1 cellular context compared by ENCODE assay signal in the genomic region with DNA sequence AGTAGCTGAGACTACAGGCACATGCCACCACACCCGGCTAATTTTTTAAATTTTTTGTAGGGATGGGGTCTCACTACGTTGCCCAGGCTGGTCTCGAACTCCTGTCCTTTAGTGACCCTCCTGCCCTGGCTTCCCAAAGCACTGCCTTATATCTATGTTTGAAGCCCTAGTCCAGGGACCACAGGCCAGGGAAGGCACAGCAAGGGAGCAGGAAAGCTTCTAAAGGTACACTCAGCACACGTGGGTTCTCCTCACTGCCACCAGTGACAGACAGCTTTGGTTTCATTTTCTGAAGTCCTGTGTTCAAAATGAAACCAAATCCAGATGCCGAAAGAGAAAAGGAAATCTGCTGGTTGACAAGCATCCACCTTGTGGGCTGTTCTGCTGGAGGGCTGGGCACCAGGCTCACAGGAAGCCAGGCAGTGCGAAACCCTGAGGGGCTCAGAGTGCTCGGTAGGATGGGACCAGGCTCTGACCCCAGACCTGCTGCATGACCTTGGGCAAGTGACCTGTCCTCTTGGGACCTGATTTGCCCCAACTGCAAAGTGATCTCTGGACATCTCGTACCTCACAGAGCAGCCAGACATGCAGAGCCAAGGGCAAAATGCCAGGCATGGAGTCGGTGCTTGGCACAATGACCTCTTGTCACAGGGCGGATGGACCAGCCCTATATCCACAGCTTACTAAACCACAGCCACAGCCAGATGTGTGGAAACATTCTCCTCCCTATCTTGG.
A peak's percentile ranks its signal among the peaks of the same experiment; 100 is the strongest.
TF ChIP-seq lines count a peak whose summit lies in the region.

No MANE protein-coding gene starts in this region.

TF ChIP-seq in GM12878, 131 proteins besides CTCF, POLR2A, EP300 and RAD21 (continued from another document and continues in another):
- TF ChIP-seq, protein P1, sequence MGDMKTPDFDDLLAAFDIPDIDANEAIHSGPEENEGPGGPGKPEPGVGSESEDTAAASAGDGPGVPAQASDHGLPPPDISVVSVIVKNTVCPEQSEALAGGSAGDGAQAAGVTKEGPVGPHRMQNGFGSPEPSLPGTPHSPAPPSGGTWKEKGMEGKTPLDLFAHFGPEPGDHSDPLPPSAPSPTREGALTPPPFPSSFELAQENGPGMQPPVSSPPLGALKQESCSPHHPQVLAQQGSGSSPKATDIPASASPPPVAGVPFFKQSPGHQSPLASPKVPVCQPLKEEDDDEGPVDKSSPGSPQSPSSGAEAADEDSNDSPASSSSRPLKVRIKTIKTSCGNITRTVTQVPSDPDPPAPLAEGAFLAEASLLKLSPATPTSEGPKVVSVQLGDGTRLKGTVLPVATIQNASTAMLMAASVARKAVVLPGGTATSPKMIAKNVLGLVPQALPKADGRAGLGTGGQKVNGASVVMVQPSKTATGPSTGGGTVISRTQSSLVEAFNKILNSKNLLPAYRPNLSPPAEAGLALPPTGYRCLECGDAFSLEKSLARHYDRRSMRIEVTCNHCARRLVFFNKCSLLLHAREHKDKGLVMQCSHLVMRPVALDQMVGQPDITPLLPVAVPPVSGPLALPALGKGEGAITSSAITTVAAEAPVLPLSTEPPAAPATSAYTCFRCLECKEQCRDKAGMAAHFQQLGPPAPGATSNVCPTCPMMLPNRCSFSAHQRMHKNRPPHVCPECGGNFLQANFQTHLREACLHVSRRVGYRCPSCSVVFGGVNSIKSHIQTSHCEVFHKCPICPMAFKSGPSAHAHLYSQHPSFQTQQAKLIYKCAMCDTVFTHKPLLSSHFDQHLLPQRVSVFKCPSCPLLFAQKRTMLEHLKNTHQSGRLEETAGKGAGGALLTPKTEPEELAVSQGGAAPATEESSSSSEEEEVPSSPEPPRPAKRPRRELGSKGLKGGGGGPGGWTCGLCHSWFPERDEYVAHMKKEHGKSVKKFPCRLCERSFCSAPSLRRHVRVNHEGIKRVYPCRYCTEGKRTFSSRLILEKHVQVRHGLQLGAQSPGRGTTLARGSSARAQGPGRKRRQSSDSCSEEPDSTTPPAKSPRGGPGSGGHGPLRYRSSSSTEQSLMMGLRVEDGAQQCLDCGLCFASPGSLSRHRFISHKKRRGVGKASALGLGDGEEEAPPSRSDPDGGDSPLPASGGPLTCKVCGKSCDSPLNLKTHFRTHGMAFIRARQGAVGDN (IDR thresholded peaks at IDR 0.05) = 0 out of 2 replicates have a peak, but pooled peaks have one; percentile 52
- TF ChIP-seq PAX5 (IDR thresholded peaks at IDR 0.05; ENCODE audit: borderline replicate concordance, low read depth, low read length) (no peak), ZNF207 (IDR thresholded peaks at IDR 0.05; ENCODE audit: borderline replicate concordance) (no peak), RB1 (IDR thresholded peaks at IDR 0.05; ENCODE audit: borderline replicate concordance) (no peak), FOXK2 (IDR thresholded peaks at IDR 0.05) (no peak), HDAC6 (IDR thresholded peaks at IDR 0.05; ENCODE audit: unreplicated experiment) (no peak), PAX8 (IDR thresholded peaks at IDR 0.05) (no peak), TCF12 (IDR thresholded peaks at IDR 0.05; ENCODE audit: low read depth, low read length) (0 out of 2 replicates have a peak, but pooled peaks have one; percentile 10), MTA3 (IDR thresholded peaks at IDR 0.05; ENCODE audit: borderline replicate concordance, low read length) (no peak), EGR1 (IDR thresholded peaks at IDR 0.05; ENCODE audit: borderline replicate concordance in 1 of 2, low read depth in 2 of 2, low read length in 2 of 2) (no peak), LARP7 (IDR thresholded peaks at IDR 0.05) (0 out of 2 replicates have a peak, but pooled peaks have one; percentile 31), EED (IDR thresholded peaks at IDR 0.05; ENCODE audit: low read depth) (peak; percentile 86; the same call in 1 of the 2 replicates), WRNIP1 (IDR thresholded peaks at IDR 0.05; ENCODE audit: borderline replicate concordance, low read depth, low read length) (no peak), GABPA (IDR thresholded peaks at IDR 0.05; ENCODE audit: low read depth) (no peak), SPI1 (IDR thresholded peaks at IDR 0.05; ENCODE audit: borderline replicate concordance, insufficient read depth, low read depth, low read length) (no peak), EZH2 (IDR thresholded peaks at IDR 0.05; ENCODE audit: borderline replicate concordance, control insufficient read depth, low read depth, low read length) (no peak), CREM (IDR thresholded peaks at IDR 0.05; ENCODE audit: low read depth) (0 out of 2 replicates have a peak, but pooled peaks have one; percentile 8), ZNF24 (IDR thresholded peaks at IDR 0.05) (no peak), MTA2 (IDR thresholded peaks at IDR 0.05; ENCODE audit: low read depth) (0 out of 2 replicates have a peak, but pooled peaks have one; percentile 22), TAF1 (IDR thresholded peaks at IDR 0.05; ENCODE audit: borderline replicate concordance, low read depth, low read length) (no peak), SUPT20H (IDR thresholded peaks at IDR 0.05; ENCODE audit: borderline replicate concordance, control insufficient read depth, low read depth, low read length) (no peak), ZZZ3 (IDR thresholded peaks at IDR 0.05; ENCODE audit: control insufficient read depth, insufficient read length, low read depth) (no peak), ATF7 (IDR thresholded peaks at IDR 0.05; ENCODE audit: low read depth) (0 out of 2 replicates have a peak, but pooled peaks have one; percentile 31), NR2C2 (IDR thresholded peaks at IDR 0.05; ENCODE audit: borderline replicate concordance, control insufficient read depth, insufficient read length, low read depth) (no peak), SIX5 (IDR thresholded peaks at IDR 0.05; ENCODE audit: low read depth, low read length, severe bottlenecking) (no peak), HDGF (IDR thresholded peaks at IDR 0.05) (0 out of 2 replicates have a peak, but pooled peaks have one; percentile 19), ETV6 (conservative IDR thresholded peaks at IDR 0.05 in 1 of 2, IDR thresholded peaks at IDR 0.05 in 1 of 2; ENCODE audit: borderline replicate concordance in 1 of 2, low read depth in 1 of 2) (peak in 1 of 2 experiments; percentile 32; a peak in 1 of 4 replicates), KDM1A (IDR thresholded peaks at IDR 0.05; ENCODE audit: borderline replicate concordance) (no peak), SRF (IDR thresholded peaks at IDR 0.05; ENCODE audit: low read depth in 2 of 2, low read length in 2 of 2) (no peak)
- TF ChIP-seq, protein P2, sequence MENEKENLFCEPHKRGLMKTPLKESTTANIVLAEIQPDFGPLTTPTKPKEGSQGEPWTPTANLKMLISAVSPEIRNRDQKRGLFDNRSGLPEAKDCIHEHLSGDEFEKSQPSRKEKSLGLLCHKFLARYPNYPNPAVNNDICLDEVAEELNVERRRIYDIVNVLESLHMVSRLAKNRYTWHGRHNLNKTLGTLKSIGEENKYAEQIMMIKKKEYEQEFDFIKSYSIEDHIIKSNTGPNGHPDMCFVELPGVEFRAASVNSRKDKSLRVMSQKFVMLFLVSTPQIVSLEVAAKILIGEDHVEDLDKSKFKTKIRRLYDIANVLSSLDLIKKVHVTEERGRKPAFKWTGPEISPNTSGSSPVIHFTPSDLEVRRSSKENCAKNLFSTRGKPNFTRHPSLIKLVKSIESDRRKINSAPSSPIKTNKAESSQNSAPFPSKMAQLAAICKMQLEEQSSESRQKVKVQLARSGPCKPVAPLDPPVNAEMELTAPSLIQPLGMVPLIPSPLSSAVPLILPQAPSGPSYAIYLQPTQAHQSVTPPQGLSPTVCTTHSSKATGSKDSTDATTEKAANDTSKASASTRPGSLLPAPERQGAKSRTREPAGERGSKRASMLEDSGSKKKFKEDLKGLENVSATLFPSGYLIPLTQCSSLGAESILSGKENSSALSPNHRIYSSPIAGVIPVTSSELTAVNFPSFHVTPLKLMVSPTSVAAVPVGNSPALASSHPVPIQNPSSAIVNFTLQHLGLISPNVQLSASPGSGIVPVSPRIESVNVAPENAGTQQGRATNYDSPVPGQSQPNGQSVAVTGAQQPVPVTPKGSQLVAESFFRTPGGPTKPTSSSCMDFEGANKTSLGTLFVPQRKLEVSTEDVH (IDR thresholded peaks at IDR 0.05; ENCODE audit: low read depth, partially characterized antibody) = no peak
- TF ChIP-seq, protein P3, sequence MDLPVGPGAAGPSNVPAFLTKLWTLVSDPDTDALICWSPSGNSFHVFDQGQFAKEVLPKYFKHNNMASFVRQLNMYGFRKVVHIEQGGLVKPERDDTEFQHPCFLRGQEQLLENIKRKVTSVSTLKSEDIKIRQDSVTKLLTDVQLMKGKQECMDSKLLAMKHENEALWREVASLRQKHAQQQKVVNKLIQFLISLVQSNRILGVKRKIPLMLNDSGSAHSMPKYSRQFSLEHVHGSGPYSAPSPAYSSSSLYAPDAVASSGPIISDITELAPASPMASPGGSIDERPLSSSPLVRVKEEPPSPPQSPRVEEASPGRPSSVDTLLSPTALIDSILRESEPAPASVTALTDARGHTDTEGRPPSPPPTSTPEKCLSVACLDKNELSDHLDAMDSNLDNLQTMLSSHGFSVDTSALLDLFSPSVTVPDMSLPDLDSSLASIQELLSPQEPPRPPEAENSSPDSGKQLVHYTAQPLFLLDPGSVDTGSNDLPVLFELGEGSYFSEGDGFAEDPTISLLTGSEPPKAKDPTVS (IDR thresholded peaks at IDR 0.05; ENCODE audit: low read depth, low read length) = no peak
- TF ChIP-seq, protein P4, sequence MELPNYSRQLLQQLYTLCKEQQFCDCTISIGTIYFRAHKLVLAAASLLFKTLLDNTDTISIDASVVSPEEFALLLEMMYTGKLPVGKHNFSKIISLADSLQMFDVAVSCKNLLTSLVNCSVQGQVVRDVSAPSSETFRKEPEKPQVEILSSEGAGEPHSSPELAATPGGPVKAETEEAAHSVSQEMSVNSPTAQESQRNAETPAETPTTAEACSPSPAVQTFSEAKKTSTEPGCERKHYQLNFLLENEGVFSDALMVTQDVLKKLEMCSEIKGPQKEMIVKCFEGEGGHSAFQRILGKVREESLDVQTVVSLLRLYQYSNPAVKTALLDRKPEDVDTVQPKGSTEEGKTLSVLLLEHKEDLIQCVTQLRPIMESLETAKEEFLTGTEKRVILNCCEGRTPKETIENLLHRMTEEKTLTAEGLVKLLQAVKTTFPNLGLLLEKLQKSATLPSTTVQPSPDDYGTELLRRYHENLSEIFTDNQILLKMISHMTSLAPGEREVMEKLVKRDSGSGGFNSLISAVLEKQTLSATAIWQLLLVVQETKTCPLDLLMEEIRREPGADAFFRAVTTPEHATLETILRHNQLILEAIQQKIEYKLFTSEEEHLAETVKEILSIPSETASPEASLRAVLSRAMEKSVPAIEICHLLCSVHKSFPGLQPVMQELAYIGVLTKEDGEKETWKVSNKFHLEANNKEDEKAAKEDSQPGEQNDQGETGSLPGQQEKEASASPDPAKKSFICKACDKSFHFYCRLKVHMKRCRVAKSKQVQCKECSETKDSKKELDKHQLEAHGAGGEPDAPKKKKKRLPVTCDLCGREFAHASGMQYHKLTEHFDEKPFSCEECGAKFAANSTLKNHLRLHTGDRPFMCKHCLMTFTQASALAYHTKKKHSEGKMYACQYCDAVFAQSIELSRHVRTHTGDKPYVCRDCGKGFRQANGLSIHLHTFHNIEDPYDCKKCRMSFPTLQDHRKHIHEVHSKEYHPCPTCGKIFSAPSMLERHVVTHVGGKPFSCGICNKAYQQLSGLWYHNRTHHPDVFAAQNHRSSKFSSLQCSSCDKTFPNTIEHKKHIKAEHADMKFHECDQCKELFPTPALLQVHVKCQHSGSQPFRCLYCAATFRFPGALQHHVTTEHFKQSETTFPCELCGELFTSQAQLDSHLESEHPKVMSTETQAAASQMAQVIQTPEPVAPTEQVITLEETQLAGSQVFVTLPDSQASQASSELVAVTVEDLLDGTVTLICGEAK (IDR thresholded peaks at IDR 0.05; ENCODE audit: borderline replicate concordance) = no peak
- TF ChIP-seq, protein P5, sequence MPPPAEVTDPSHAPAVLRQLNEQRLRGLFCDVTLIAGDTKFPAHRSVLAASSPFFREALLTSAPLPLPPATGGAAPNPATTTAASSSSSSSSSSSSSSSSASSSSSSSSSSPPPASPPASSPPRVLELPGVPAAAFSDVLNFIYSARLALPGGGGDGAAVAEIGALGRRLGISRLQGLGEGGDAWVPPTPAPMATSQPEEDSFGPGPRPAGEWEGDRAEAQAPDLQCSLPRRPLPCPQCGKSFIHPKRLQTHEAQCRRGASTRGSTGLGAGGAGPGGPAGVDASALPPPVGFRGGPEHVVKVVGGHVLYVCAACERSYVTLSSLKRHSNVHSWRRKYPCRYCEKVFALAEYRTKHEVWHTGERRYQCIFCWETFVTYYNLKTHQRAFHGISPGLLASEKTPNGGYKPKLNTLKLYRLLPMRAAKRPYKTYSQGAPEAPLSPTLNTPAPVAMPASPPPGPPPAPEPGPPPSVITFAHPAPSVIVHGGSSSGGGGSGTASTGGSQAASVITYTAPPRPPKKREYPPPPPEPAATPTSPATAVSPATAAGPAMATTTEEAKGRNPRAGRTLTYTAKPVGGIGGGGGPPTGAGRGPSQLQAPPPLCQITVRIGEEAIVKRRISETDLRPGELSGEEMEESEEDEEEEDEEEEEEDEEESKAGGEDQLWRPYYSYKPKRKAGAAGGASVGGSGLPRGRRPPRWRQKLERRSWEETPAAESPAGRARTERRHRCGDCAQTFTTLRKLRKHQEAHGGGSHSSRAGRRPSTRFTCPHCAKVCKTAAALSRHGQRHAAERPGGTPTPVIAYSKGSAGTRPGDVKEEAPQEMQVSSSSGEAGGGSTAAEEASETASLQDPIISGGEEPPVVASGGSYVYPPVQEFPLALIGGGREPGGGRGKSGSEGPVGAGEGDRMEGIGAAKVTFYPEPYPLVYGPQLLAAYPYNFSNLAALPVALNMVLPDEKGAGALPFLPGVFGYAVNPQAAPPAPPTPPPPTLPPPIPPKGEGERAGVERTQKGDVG (CRISPR knock-in tag; IDR thresholded peaks at IDR 0.05) = no peak
- TF ChIP-seq, protein P6, sequence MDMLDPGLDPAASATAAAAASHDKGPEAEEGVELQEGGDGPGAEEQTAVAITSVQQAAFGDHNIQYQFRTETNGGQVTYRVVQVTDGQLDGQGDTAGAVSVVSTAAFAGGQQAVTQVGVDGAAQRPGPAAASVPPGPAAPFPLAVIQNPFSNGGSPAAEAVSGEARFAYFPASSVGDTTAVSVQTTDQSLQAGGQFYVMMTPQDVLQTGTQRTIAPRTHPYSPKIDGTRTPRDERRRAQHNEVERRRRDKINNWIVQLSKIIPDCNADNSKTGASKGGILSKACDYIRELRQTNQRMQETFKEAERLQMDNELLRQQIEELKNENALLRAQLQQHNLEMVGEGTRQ (IDR thresholded peaks at IDR 0.05; ENCODE audit: borderline replicate concordance, low read depth, low read length) = peak; percentile 7; the same call in 1 of the 2 replicates
- TF ChIP-seq, protein P7, sequence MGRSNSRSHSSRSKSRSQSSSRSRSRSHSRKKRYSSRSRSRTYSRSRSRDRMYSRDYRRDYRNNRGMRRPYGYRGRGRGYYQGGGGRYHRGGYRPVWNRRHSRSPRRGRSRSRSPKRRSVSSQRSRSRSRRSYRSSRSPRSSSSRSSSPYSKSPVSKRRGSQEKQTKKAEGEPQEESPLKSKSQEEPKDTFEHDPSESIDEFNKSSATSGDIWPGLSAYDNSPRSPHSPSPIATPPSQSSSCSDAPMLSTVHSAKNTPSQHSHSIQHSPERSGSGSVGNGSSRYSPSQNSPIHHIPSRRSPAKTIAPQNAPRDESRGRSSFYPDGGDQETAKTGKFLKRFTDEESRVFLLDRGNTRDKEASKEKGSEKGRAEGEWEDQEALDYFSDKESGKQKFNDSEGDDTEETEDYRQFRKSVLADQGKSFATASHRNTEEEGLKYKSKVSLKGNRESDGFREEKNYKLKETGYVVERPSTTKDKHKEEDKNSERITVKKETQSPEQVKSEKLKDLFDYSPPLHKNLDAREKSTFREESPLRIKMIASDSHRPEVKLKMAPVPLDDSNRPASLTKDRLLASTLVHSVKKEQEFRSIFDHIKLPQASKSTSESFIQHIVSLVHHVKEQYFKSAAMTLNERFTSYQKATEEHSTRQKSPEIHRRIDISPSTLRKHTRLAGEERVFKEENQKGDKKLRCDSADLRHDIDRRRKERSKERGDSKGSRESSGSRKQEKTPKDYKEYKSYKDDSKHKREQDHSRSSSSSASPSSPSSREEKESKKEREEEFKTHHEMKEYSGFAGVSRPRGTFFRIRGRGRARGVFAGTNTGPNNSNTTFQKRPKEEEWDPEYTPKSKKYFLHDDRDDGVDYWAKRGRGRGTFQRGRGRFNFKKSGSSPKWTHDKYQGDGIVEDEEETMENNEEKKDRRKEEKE (IDR thresholded peaks at IDR 0.05) = no peak
